In the genomic region with DNA sequence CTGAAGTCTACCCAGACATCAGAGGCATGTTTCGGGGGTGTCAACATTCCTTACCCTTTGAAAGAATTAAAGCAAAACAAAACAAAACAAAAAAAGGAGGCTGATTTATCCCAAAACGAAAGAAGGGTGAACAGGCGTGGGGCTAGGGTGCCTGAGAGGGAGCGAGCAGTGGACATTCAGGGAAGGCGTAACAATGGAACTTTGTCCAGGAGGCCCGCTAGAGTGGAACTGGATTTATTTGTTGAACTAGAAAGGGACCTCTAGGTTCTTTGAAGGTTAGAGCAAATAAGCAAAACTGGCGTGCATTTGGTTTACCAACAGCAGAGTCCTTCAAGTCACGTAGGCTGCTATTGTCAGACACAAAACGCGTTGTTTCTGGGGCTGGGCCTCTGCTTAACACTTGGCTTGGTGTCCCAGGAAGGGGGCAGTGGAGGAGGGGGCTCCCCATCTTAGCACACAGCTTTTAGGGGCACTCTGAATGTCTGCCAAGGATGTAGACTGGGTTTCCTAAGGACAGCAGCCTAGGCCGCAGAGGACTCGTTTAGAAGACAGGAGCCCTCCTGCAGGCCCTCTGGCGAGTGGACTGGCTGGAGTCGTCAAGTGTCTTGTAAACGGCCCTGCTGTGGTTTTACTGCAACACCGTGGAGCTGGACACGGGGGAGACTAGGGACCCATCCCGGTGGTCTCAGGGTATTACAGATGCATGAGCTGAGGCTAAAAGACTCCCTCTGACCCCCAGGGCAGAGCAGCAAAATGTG, we compare ENCODE assay signal across 8 cellular contexts.
DNase-seq lines count a peak whose midpoint lies in the region; ATAC-seq and TF ChIP-seq lines count a peak whose summit lies in the region.

No MANE protein-coding gene starts in this region.

- no peaks in the 10 kb centered on the region for H3K27me3 ChIP-seq in CD8-positive, alpha-beta T cell (ENCODE audit: insufficient read depth, low read length)
- H3K27me3 ChIP-seq in prostate gland (replicated peaks; ENCODE audit: insufficient read depth) = no peaks in the 10 kb centered on the region

- peak overlapping the region; percentile 84 for H3K4me3 Mint-ChIP-seq in CD8-positive, alpha-beta T cell

- H3K4me1 Mint-ChIP-seq in CD8-positive, alpha-beta T cell (ENCODE audit: low read depth) = peaks cover 22% of the 10 kb centered on the region

- peak overlapping the region; percentile 77 for H3K4me3 ChIP-seq in CD8-positive, alpha-beta T cell (ENCODE audit: low read depth, low read length)
- peak overlapping the region; percentile 80 for H3K4me3 ChIP-seq in SK-N-MC
- peak overlapping the region; percentile 56 for H3K4me3 ChIP-seq in fibroblast of villous mesenchyme (ENCODE audit: low read depth, low read length)
- H3K4me3 ChIP-seq in prostate gland = peak overlapping the region in 1 of 2 donors; percentile 31

- no peaks in the 10 kb centered on the region for H3K36me3 Mint-ChIP-seq in CD8-positive, alpha-beta T cell

- no peak for TF ChIP-seq POLR2A in prostate gland (IDR thresholded peaks at IDR 0.05)

- TF ChIP-seq CTCF in CD8-positive, alpha-beta T cell (IDR thresholded peaks at IDR 0.05) = no peak
- TF ChIP-seq CTCF in fibroblast of villous mesenchyme (IDR thresholded peaks at IDR 0.05; ENCODE audit: insufficient read depth, low read depth, low read length) = no peak
- TF ChIP-seq CTCF in prostate gland (IDR thresholded peaks at IDR 0.05) = no peak

- peaks cover 15% of the 10 kb centered on the region for H3K4me1 ChIP-seq in CD8-positive, alpha-beta T cell (ENCODE audit: insufficient read depth, low read length)
- no peaks in the 10 kb centered on the region for H3K4me1 ChIP-seq in prostate gland (replicated peaks)

- H3K27me3 Mint-ChIP-seq in CD8-positive, alpha-beta T cell (ENCODE audit: low read depth) = no peaks in the 10 kb centered on the region

- no peaks in the 10 kb centered on the region for H3K36me3 ChIP-seq in CD8-positive, alpha-beta T cell (ENCODE audit: insufficient read depth, low read length)
- H3K36me3 ChIP-seq in SK-N-MC (ENCODE audit: insufficient read depth, low read length) = no peaks in the 10 kb centered on the region
- no peaks in the 10 kb centered on the region for H3K36me3 ChIP-seq in prostate gland

- ATAC-seq in CD8-positive, alpha-beta T cell = no peak
- no peak for ATAC-seq in esophagus mucosa

- POLR2A ChIA-PET in CD8-positive, alpha-beta T cell (lab: Charles Lee) = no interaction called here

- 37% methylated on average over 18 of the region's 18 CpGs for WGBS in prostate gland

- no peak overlapping the region for H3K27ac Mint-ChIP-seq in CD8-positive, alpha-beta T cell

- H3K9me3 ChIP-seq in CD8-positive, alpha-beta T cell (ENCODE audit: low read length) = no peaks in the 10 kb centered on the region
- H3K9me3 ChIP-seq in SK-N-MC (ENCODE audit: low read depth, low read length) = no peaks in the 10 kb centered on the region
- H3K9me3 ChIP-seq in prostate gland = no peaks in the 10 kb centered on the region

- H3K27ac ChIP-seq in CD8-positive, alpha-beta T cell (ENCODE audit: low read depth, low read length) = no peak overlapping the region
- no peak overlapping the region for H3K27ac ChIP-seq in SK-N-MC
- peak overlapping the region; percentile 80 to 84 for H3K27ac ChIP-seq in prostate gland

- intact Hi-C loops in CD8-positive, alpha-beta T cell (cut with DNase I, micrococcal nuclease) = loop anchor here in 1 of 2 experiments (10.0 kb wide), 1 partner anchor 928 kb away; no protein-coding TSS in a partner anchor
- intact Hi-C loops in prostate gland (cut with DNase I) = loop anchor here (1.0 to 10.0 kb wide), 3 partner anchors 86 to 445 kb away; no protein-coding TSS in a partner anchor

- DNase-seq in CD8-positive, alpha-beta T cell = no peak
- DNase-seq in SK-N-MC (ENCODE audit: low read depth, low spot score) (no peak), fibroblast of villous mesenchyme (ENCODE audit: low read depth) (no peak), prostate gland (ENCODE audit: low spot score) (no peak), NCI-H128 (lab: John Stamatoyannopoulos, UW; ENCODE audit: unreplicated experiment) (no peak), EL (no peak)
- DNase-seq in stimulated activated CD4-positive, alpha-beta T cell treated with anti-CD3 and anti-CD28 coated beads, Interleukin-4, amount 100 ng/mL, for 24 hours = no peak

- H3K9me3 Mint-ChIP-seq in CD8-positive, alpha-beta T cell = no peaks in the 10 kb centered on the region

- H3K9ac ChIP-seq in SK-N-MC (ENCODE audit: insufficient read length) = no peak overlapping the region

- CTCF ChIA-PET in CD8-positive, alpha-beta T cell (lab: Charles Lee) = interaction anchor here (0.6 to 2.6 kb wide), 6 partner anchors 9 to 1474 kb away, joined by 3 to 23 read pairs (median 4); no protein-coding TSS in a partner anchor

Comparison
In these comparisons a context has a peak if more than half of its experiments do, and no peak if none do; other contexts are left out.
1. H3K27ac ChIP-seq: peak in prostate gland (2 of 2); none in CD8-positive, alpha-beta T cell (single experiment) and SK-N-MC (single experiment).